26 cellular contexts compared by ENCODE assay signal in the genomic region with DNA sequence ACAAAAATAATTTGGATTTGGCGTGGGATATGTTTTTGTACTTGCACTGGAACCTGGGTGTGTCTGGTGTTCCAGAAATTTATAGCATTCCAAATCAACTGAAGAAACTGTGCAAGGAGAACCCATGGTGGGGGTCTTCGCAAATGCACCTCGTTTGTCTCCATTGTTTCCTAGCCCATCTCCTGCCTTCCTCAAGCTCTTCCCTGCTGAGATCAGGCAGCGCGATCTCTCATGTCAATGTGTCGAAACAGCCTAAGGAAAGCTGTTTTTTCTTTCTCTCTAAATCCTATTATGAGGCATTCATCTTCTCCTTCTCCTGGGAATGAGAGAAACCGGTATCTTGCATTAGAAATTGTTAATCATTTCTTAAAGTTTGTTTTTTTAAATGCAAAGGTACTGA.
A peak's percentile ranks its signal among the peaks of the same experiment; 100 is the strongest.
DNase-seq lines count a peak whose midpoint lies in the region; ATAC-seq, FAIRE-seq and TF ChIP-seq lines count a peak whose summit lies in the region.
"Had no signal": no experiment of that assay in that cellular context is flagged by ENCODE, and none has a peak within 500 bp of the region (broad histone marks: within the 10 kb centered on the region; RNA-seq: fewer than 3 reads in every experiment).

No MANE protein-coding gene starts in this region.

- no peak overlapping the region for H3K14ac ChIP-seq in H1 (ENCODE audit: insufficient read length)

- H3K27me3 ChIP-seq in Karpas-422 (ENCODE audit: low read length), result no peaks in the 10 kb centered on the region
- no peaks in the 10 kb centered on the region for H3K27me3 ChIP-seq in H1 (replicated peaks in 1 of 4; ENCODE audit: control insufficient read depth in 3 of 4, extremely low read depth in 1 of 4, insufficient read depth in 3 of 4, low read length in 3 of 4)
- H3K27me3 ChIP-seq: BLaER1 treated with 17β-estradiol and CSF1 and Interleukin-3, amounts not matched to agents 10 nM and 100 nM; left lung; MG63; sigmoid colon; upper lobe of left lung had no signal

- POLR2A ChIA-PET in A549 (lab: Yijun Ruan, JAX) (interaction anchor here (0.7 kb wide), 1 partner anchor 130 kb away, joined by 5 read pairs; no protein-coding TSS in a partner anchor), H1 (lab: Charles Lee; ENCODE audit: partially characterized antibody) (no interaction called here)

- intact Hi-C loops in head of caudate nucleus (cut with DNase I), result no loop called here

- H2AFZ ChIP-seq in Karpas-422 (ENCODE audit: low read length) (no peak overlapping the region), H1 (ENCODE audit: low read length) (no peak overlapping the region)

- H4K8ac ChIP-seq in H1 (ENCODE audit: extremely low read depth, insufficient read depth, low read length), result no peak overlapping the region

- no peak overlapping the region for H2BK20ac ChIP-seq in H1 (ENCODE audit: low read length)

- H3K27ac Mint-ChIP-seq in nephron, result peak overlapping the region in 2 of 3 experiments; percentile 39 to 81
- H3K27ac Mint-ChIP-seq: activated B cell treated with CpG ODN at 0.5 μM for 24 hours; activated naive CD4-positive, alpha-beta T cell treated with anti-CD3 and anti-CD28 coated beads, Interleukin-2, amount 50 U/mL, for 24 hours; immature natural killer cell; nephron progenitor cell had no signal

- TF ChIP-seq POLR2A in A549 (IDR thresholded peaks at IDR 0.05; ENCODE audit: low read length), result no peak
- no peak for TF ChIP-seq POLR2A in H1 (IDR thresholded peaks at IDR 0.05; ENCODE audit: control extremely low read depth in 1 of 2, low read depth in 2 of 2, low read length in 2 of 2)

- no peaks in the 10 kb centered on the region for H3K36me3 ChIP-seq in Karpas-422 (ENCODE audit: insufficient read depth, low read length)
- H3K36me3 ChIP-seq in H1 (ENCODE audit: control insufficient read depth in 2 of 4, insufficient read depth in 4 of 4, low read length in 3 of 4), result no peaks in the 10 kb centered on the region
- H3K36me3 ChIP-seq: BLaER1 treated with 17β-estradiol and CSF1 and Interleukin-3, amounts not matched to agents 10 nM and 100 nM; HAP-1; heart left ventricle; left lung; MG63; sigmoid colon; upper lobe of left lung had no signal

- H3K4me2 ChIP-seq in A549 (peak overlapping the region; percentile 70), Karpas-422 (ENCODE audit: low read depth, low read length, poor library complexity, severe bottlenecking) (peak overlapping the region; percentile 17), H1 (ENCODE audit: insufficient read depth in 1 of 2, low read depth in 2 of 2, low read length in 2 of 2) (0 out of 4 replicates have a peak overlapping the region, but pooled peaks of 1 of the 2 experiments have one; percentile 11)
- H3K4me2 ChIP-seq: BLaER1 treated with 17β-estradiol and CSF1 and Interleukin-3, amounts not matched to agents 10 nM and 100 nM had no signal

- no peak overlapping the region for H3K4ac ChIP-seq in H1 (replicated peaks; ENCODE audit: insufficient read length, low read depth, low read length)

- no peak overlapping the region for H3K18ac ChIP-seq in H1 (ENCODE audit: extremely low read depth, low read length)

- FAIRE-seq in A549 (lab: Jason Lieb, UNC), result no peak
- FAIRE-seq in H1 (lab: Jason Lieb, UNC), result no peak

- no peak overlapping the region for H3K23ac ChIP-seq in H1 (ENCODE audit: insufficient read length)

- no peaks in the 10 kb centered on the region for H3K27me3 Mint-ChIP-seq in nephron (ENCODE audit: low read depth)
- H3K27me3 Mint-ChIP-seq in activated T-cell treated with anti-CD3 and anti-CD28 coated beads, Interleukin-2, amount 50 U/mL, for 4 hours (ENCODE audit: low read depth), result no peaks in the 10 kb centered on the region
- H3K27me3 Mint-ChIP-seq: activated B cell treated with CpG ODN at 0.5 μM for 24 hours; activated naive CD4-positive, alpha-beta T cell treated with anti-CD3 and anti-CD28 coated beads, Interleukin-2, amount 50 U/mL, for 24 hours had no signal

- no peak overlapping the region for H2BK15ac ChIP-seq in H1 (ENCODE audit: low read length)

- peaks cover 34% of the 10 kb centered on the region; the same call in 2 of the 3 replicates for H3K4me1 ChIP-seq in A549
- no peaks in the 10 kb centered on the region for H3K4me1 ChIP-seq in Karpas-422 (ENCODE audit: low read length)
- peaks cover 0 to 4% (median 0%) of the 10 kb centered on the region in 4 experiments; a peak in 1 of 7 replicates for H3K4me1 ChIP-seq in H1 (replicated peaks in 1 of 4; ENCODE audit: control insufficient read depth in 3 of 4, insufficient read depth in 4 of 4, low read length in 3 of 4)
- H3K4me1 ChIP-seq: BLaER1 treated with 17β-estradiol and CSF1 and Interleukin-3, amounts not matched to agents 10 nM and 100 nM; heart left ventricle; left lung; sigmoid colon had no signal

- CTCF ChIA-PET in A549 (lab: Yijun Ruan, JAX) (no interaction called here), H1 (lab: Charles Lee; ENCODE audit: partially characterized antibody) (interaction anchor here (0.9 kb wide), 1 partner anchor 211 kb away, joined by 3 read pairs; no protein-coding TSS in a partner anchor)

- no peak overlapping the region for H2BK5ac ChIP-seq in H1 (ENCODE audit: low read depth, low read length)

- H2AK5ac ChIP-seq in H1 (ENCODE audit: low read depth, low read length), result no peak overlapping the region

- H4K5ac ChIP-seq in H1 (ENCODE audit: insufficient read length, low read depth, low read length), result no peak overlapping the region

- WGBS in A549 (ENCODE audit: missing lambda C conversion rate), result 46% methylated on average over 7 of the region's 7 CpGs
- 60% methylated on average over 7 of the region's 7 CpGs; no CpG with 5 or more reads in 1 of the 2 experiments for WGBS in H1 (ENCODE audit: extremely low coverage in 1 of 2, insufficient coverage in 1 of 2, insufficient read length in 1 of 2, insufficient replicate concordance in 2 of 2, low coverage in 1 of 2, low lambda C conversion rate in 2 of 2, missing lambda C conversion rate in 1 of 2), 2 experiments

- no peaks in the 10 kb centered on the region for H3K36me3 Mint-ChIP-seq in nephron (ENCODE audit: low read depth)
- H3K36me3 Mint-ChIP-seq in activated T-cell treated with anti-CD3 and anti-CD28 coated beads, Interleukin-2, amount 50 U/mL, for 4 hours (ENCODE audit: insufficient read depth), result no peaks in the 10 kb centered on the region
- H3K36me3 Mint-ChIP-seq: activated naive CD4-positive, alpha-beta T cell treated with anti-CD3 and anti-CD28 coated beads, Interleukin-2, amount 50 U/mL, for 24 hours; immature natural killer cell had no signal

- H2BK120ac ChIP-seq in H1 (replicated peaks; ENCODE audit: low read depth, low read length), result no peak overlapping the region

- no peak overlapping the region; the same call in 1 of the 2 replicates for H2BK12ac ChIP-seq in H1 (ENCODE audit: low read depth, low read length)

- DNase-seq in A549 (ENCODE audit: low read depth in 1 of 2, low spot score in 1 of 2) (no peak), Karpas-422 (no peak), H1 (ENCODE audit: low read depth in 1 of 2, low spot score in 2 of 2) (no peak), SHP77 treated with DMSO at 0.1 percent for 48 hours (lab: John Stamatoyannopoulos, UW) (no peak), head of caudate nucleus (no peak)
- no peak for DNase-seq in activated CD4-positive, alpha-beta T cell treated with anti-CD3 and anti-CD28 coated beads, Interleukin-2, amount 50 U/mL, for 48 hours
- no peak for DNase-seq in activated T-cell treated with anti-CD3 and anti-CD28 coated beads, Interleukin-2, amount 50 U/mL, for 4 hours
- DNase-seq: activated B cell treated with CpG ODN at 0.5 μM for 24 hours, DND-41, heart left ventricle, immature natural killer cell, left lung, NCI-H2029 treated with DMSO at 0.1 percent for 48 hours, NCI-H226, NCI-H774, nephron progenitor cell, posterior cingulate gyrus, Right ventricle myocardium superior, sigmoid colon, T1000, upper lobe of left lung had no signal

- H3K56ac ChIP-seq in H1 (replicated peaks; ENCODE audit: insufficient read length, low read depth, low read length), result no peak overlapping the region

- TF ChIP-seq EP300 in A549 (IDR thresholded peaks at IDR 0.05) (no peak), H1 (IDR thresholded peaks at IDR 0.05; ENCODE audit: borderline replicate concordance in 1 of 2, low read depth in 2 of 2, low read length in 2 of 2) (no peak)

- H3K79me1 ChIP-seq in H1 (ENCODE audit: low read depth, low read length), result no peaks in the 10 kb centered on the region

- H3K4me1 Mint-ChIP-seq in nephron, result peaks cover 14% of the 10 kb centered on the region
- H3K4me1 Mint-ChIP-seq in activated T-cell treated with anti-CD3 and anti-CD28 coated beads, Interleukin-2, amount 50 U/mL, for 4 hours (ENCODE audit: low read depth), result no peaks in the 10 kb centered on the region
- H3K4me1 Mint-ChIP-seq: activated B cell treated with CpG ODN at 0.5 μM for 24 hours; activated naive CD4-positive, alpha-beta T cell treated with anti-CD3 and anti-CD28 coated beads, Interleukin-2, amount 50 U/mL, for 24 hours; immature natural killer cell; nephron progenitor cell had no signal

- H3K9me3 ChIP-seq in A549, result no peaks in the 10 kb centered on the region
- H3K9me3 ChIP-seq in Karpas-422 (ENCODE audit: low read length), result no peaks in the 10 kb centered on the region
- no peaks in the 10 kb centered on the region for H3K9me3 ChIP-seq in H1 (ENCODE audit: insufficient read depth in 2 of 2, low read depth in 1 of 2, low read length in 1 of 2)
- H3K9me3 ChIP-seq: BLaER1 treated with 17β-estradiol and CSF1 and Interleukin-3, amounts not matched to agents 10 nM and 100 nM; HAP-1; heart left ventricle; left lung; MG63; sigmoid colon; upper lobe of left lung had no signal

- H3K9me2 ChIP-seq in Karpas-422 (replicated peaks; ENCODE audit: insufficient read depth, low read length), result no peaks in the 10 kb centered on the region

- peak in 1 of 2 experiments; percentile 23; a peak in 1 of 6 replicates for ATAC-seq in A549
- ATAC-seq in activated T-cell treated with anti-CD3 and anti-CD28 coated beads, Interleukin-2, amount 50 U/mL, for 4 hours, result no peak
- ATAC-seq: heart left ventricle, left lung had no signal

- H3K9ac ChIP-seq in Karpas-422 (ENCODE audit: low read length) (no peak overlapping the region), H1 (replicated peaks in 1 of 4; ENCODE audit: extremely low read depth in 1 of 4, low read depth in 3 of 4, low read length in 3 of 4) (no peak overlapping the region)
- H3K9ac ChIP-seq: BLaER1 treated with 17β-estradiol and CSF1 and Interleukin-3, amounts not matched to agents 10 nM and 100 nM had no signal

- no peak overlapping the region for H3K4me3 Mint-ChIP-seq in nephron
- no peak overlapping the region for H3K4me3 Mint-ChIP-seq in activated T-cell treated with anti-CD3 and anti-CD28 coated beads, Interleukin-2, amount 50 U/mL, for 4 hours
- H3K4me3 Mint-ChIP-seq: activated B cell treated with CpG ODN at 0.5 μM for 24 hours; activated naive CD4-positive, alpha-beta T cell treated with anti-CD3 and anti-CD28 coated beads, Interleukin-2, amount 50 U/mL, for 24 hours; immature natural killer cell; nephron progenitor cell had no signal

- H3K79me2 ChIP-seq in Karpas-422 (ENCODE audit: low read length), result no peaks in the 10 kb centered on the region
- H3K79me2 ChIP-seq in H1 (ENCODE audit: control insufficient read depth in 1 of 2, insufficient read depth in 2 of 2, low read length in 2 of 2), result no peaks in the 10 kb centered on the region

- H4K91ac ChIP-seq in H1 (replicated peaks; ENCODE audit: insufficient read length, low read length), result no peak overlapping the region

- H3K4me3 ChIP-seq in A549 (peak overlapping the region; percentile 25; the same call in 2 of the 3 replicates), Karpas-422 (ENCODE audit: low read length) (no peak overlapping the region), H1 (ENCODE audit: extremely low read depth in 1 of 4, insufficient read depth in 2 of 4, low read depth in 3 of 4, low read length in 4 of 4) (no peak overlapping the region)
- H3K4me3 ChIP-seq: BLaER1 treated with 17β-estradiol and CSF1 and Interleukin-3, amounts not matched to agents 10 nM and 100 nM; HAP-1; heart left ventricle; left lung; MG63; sigmoid colon; upper lobe of left lung had no signal

- H4K20me1 ChIP-seq in Karpas-422 (ENCODE audit: insufficient read depth, low read depth, low read length) (no peaks in the 10 kb centered on the region), H1 (replicated peaks in 1 of 2; ENCODE audit: control insufficient read depth in 1 of 2, insufficient read depth in 2 of 2, low read length in 2 of 2) (no peaks in the 10 kb centered on the region)
- H4K20me1 ChIP-seq: BLaER1 treated with 17β-estradiol and CSF1 and Interleukin-3, amounts not matched to agents 10 nM and 100 nM had no signal

- H3K9me3 Mint-ChIP-seq in nephron, result no peaks in the 10 kb centered on the region
- no peaks in the 10 kb centered on the region for H3K9me3 Mint-ChIP-seq in activated T-cell treated with anti-CD3 and anti-CD28 coated beads, Interleukin-2, amount 50 U/mL, for 4 hours
- H3K9me3 Mint-ChIP-seq: activated B cell treated with CpG ODN at 0.5 μM for 24 hours; activated naive CD4-positive, alpha-beta T cell treated with anti-CD3 and anti-CD28 coated beads, Interleukin-2, amount 50 U/mL, for 24 hours; nephron progenitor cell had no signal

- H3K23me2 ChIP-seq in H1 (ENCODE audit: low read depth, low read length), result no peaks in the 10 kb centered on the region

- TF ChIP-seq RAD21 in A549 (conservative IDR thresholded peaks at IDR 0.05 in 1 of 2, IDR thresholded peaks at IDR 0.05 in 1 of 2) (no peak), H1 (IDR thresholded peaks at IDR 0.05 in 1 of 2, conservative IDR thresholded peaks at IDR 0.05 in 1 of 2; ENCODE audit: low read depth in 2 of 2, low read length in 2 of 2) (no peak)

- TF ChIP-seq CTCF in A549 (IDR thresholded peaks at IDR 0.05) (no peak), H1 (IDR thresholded peaks at IDR 0.05; ENCODE audit: control extremely low read depth in 1 of 3, insufficient read depth in 1 of 3, low read depth in 1 of 3, low read length in 3 of 3) (no peak), nephron (IDR thresholded peaks at IDR 0.05; ENCODE audit: unreplicated experiment in 3 of 3) (no peak)

- H3K27ac ChIP-seq in A549 (peak overlapping the region; percentile 56 to 68; a peak in 5 of 6 replicates), Karpas-422 (ENCODE audit: low read length) (no peak overlapping the region), H1 (ENCODE audit: low read depth, low read length) (no peak overlapping the region)
- H3K27ac ChIP-seq: BLaER1 treated with 17β-estradiol and CSF1 and Interleukin-3, amounts not matched to agents 10 nM and 100 nM; heart left ventricle; left lung; sigmoid colon; upper lobe of left lung had no signal

Comparison
In these comparisons a context has a peak if more than half of its experiments do, and no peak if none do; other contexts are left out.
1. H3K27ac ChIP-seq: peak in A549 (2 of 2); none in Karpas-422 (single experiment) and H1 (single experiment).